8 cellular contexts compared by ENCODE assay signal in genomic region chr9:129202613-129203555, GRCh38. TPM values are rescaled to one million over a fixed set of nuclear protein-coding genes. Genes with fewer than 3 reads are reported as not detected.
DNase-seq lines count a peak whose midpoint lies in the region; ATAC-seq and TF ChIP-seq lines count a peak whose summit lies in the region.

No MANE protein-coding gene starts in this region.

- no TSS peak for BruUV-seq in PC-3 (replicated peaks; lab: Mats Ljungman, UMichigan)

- H2AFZ ChIP-seq in PC-3 (ENCODE audit: low read length), result peak overlapping the region; percentile 90

- H3K4me3 Mint-ChIP-seq in activated T-cell treated with anti-CD3 and anti-CD28 coated beads, Interleukin-2, amount 50 U/mL, for 24 hours, result peak overlapping the region; percentile 71

- no peaks in the 10 kb centered on the region for H3K36me3 ChIP-seq in PC-3 (ENCODE audit: low read depth, low read length)
- H3K36me3 ChIP-seq in esophagus muscularis mucosa, result no peaks in the 10 kb centered on the region
- no peaks in the 10 kb centered on the region for H3K36me3 ChIP-seq in muscle layer of duodenum (ENCODE audit: control insufficient read depth in 1 of 2, insufficient read depth in 2 of 2, low read length in 2 of 2)

- H3K4me1 ChIP-seq in PC-3 (ENCODE audit: insufficient read depth, low read length) (no peaks in the 10 kb centered on the region), esophagus muscularis mucosa (peaks cover 0 to 25% (median 21%) of the 10 kb centered on the region in 4 donors), muscle layer of duodenum (ENCODE audit: control insufficient read depth in 1 of 2, insufficient read depth in 2 of 2, low read length in 2 of 2) (peaks cover 0 to 9% of the 10 kb centered on the region in 2 donors)

- WGBS in esophagus muscularis mucosa, result 8% methylated on average over 35 of the region's 57 CpGs

- H3K36me3 Mint-ChIP-seq in activated T-cell treated with anti-CD3 and anti-CD28 coated beads, Interleukin-2, amount 50 U/mL, for 24 hours (ENCODE audit: low read depth), result no peaks in the 10 kb centered on the region

- TF ChIP-seq POLR2A in esophagus muscularis mucosa (IDR thresholded peaks at IDR 0.05; ENCODE audit: low read depth), result peak; percentile 56

- no peaks in the 10 kb centered on the region for H3K27me3 ChIP-seq in AG04450 (ENCODE audit: control insufficient read depth, insufficient read depth, low read length)
- H3K27me3 ChIP-seq in PC-3 (ENCODE audit: low read length), result no peaks in the 10 kb centered on the region
- H3K27me3 ChIP-seq in esophagus muscularis mucosa, result no peaks in the 10 kb centered on the region
- no peaks in the 10 kb centered on the region for H3K27me3 ChIP-seq in muscle layer of duodenum (ENCODE audit: low read depth, low read length)

- H3K27ac ChIP-seq in AG04450 (ENCODE audit: low read depth, low read length), result no peak overlapping the region
- H3K27ac ChIP-seq in PC-3 (ENCODE audit: low read length), result no peak overlapping the region
- H3K27ac ChIP-seq in esophagus muscularis mucosa (replicated peaks in 1 of 4), result peak overlapping the region; percentile 90 to 92 (median 92)
- H3K27ac ChIP-seq in muscle layer of duodenum (ENCODE audit: low read length), result peak overlapping the region; percentile 60

- TF ChIP-seq CTCF in AG04450 (IDR thresholded peaks at IDR 0.05; ENCODE audit: low read depth, low read length) (no peak), PC-3 (conservative IDR thresholded peaks at IDR 0.05; ENCODE audit: low read depth, low read length) (no peak), esophagus muscularis mucosa (IDR thresholded peaks at IDR 0.05) (peak in 1 of 3 experiments; percentile 9)

- ATAC-seq in GM18907 (IDR thresholded peaks at IDR 0.05; ENCODE audit: unreplicated experiment) (peak; percentile 82), HG03439 (IDR thresholded peaks at IDR 0.05; ENCODE audit: unreplicated experiment) (peak; percentile 89), PC-3 (peak; percentile 91)

- intact Hi-C loops in PC-3 (cut with micrococcal nuclease) (no loop called here), esophagus muscularis mucosa (cut with DNase I) (no loop called here)

- CTCF ChIA-PET in AG04450 (lab: Charles Lee) (no interaction called here), PC-3 (lab: Charles Lee) (no interaction called here)

- H3K4me2 ChIP-seq in PC-3 (ENCODE audit: low read length), result peak overlapping the region; percentile 83

- DNase-seq in AG04450 (ENCODE audit: low read depth, low spot score), result peak; percentile 29
- DNase-seq in PC-3, result peak; percentile 72
- peak; percentile 97 for DNase-seq in activated T-cell treated with anti-CD3 and anti-CD28 coated beads, Interleukin-2, amount 50 U/mL, for 24 hours
- DNase-seq in esophagus muscularis mucosa (ENCODE audit: extremely low spot score), result peak; percentile 96
- DNase-seq in stimulated activated CD8-positive, alpha-beta memory T cell treated with anti-CD3 and anti-CD28 coated beads, Interleukin-4, amount 100 ng/mL, for 48 hours, result peak; percentile 96

- TF ChIP-seq EP300 in esophagus muscularis mucosa (IDR thresholded peaks at IDR 0.05), result no peak

- H3K79me2 ChIP-seq in PC-3 (ENCODE audit: low read length), result no peaks in the 10 kb centered on the region

- H3F3A ChIP-seq in PC-3 (ENCODE audit: low read length, unreplicated experiment), result no peaks in the 10 kb centered on the region

- peaks cover 23% of the 10 kb centered on the region for H3K4me1 Mint-ChIP-seq in activated T-cell treated with anti-CD3 and anti-CD28 coated beads, Interleukin-2, amount 50 U/mL, for 24 hours (ENCODE audit: low read depth)

- no peaks in the 10 kb centered on the region for H3K9me3 Mint-ChIP-seq in activated T-cell treated with anti-CD3 and anti-CD28 coated beads, Interleukin-2, amount 50 U/mL, for 24 hours

- H3K27ac Mint-ChIP-seq in activated T-cell treated with anti-CD3 and anti-CD28 coated beads, Interleukin-2, amount 50 U/mL, for 24 hours, result peak overlapping the region; percentile 87

- H3K9me3 ChIP-seq in AG04450 (ENCODE audit: control insufficient read depth, insufficient read depth, low read length), result peaks cover 4% of the 10 kb centered on the region
- no peaks in the 10 kb centered on the region for H3K9me3 ChIP-seq in PC-3 (ENCODE audit: low read length)
- no peaks in the 10 kb centered on the region for H3K9me3 ChIP-seq in esophagus muscularis mucosa
- no peaks in the 10 kb centered on the region for H3K9me3 ChIP-seq in muscle layer of duodenum (ENCODE audit: control insufficient read depth in 1 of 2, low read length in 2 of 2)

- H3K27me3 Mint-ChIP-seq in activated T-cell treated with anti-CD3 and anti-CD28 coated beads, Interleukin-2, amount 50 U/mL, for 24 hours, result peaks cover 3% of the 10 kb centered on the region

- no peaks in the 10 kb centered on the region for H4K20me1 ChIP-seq in PC-3 (ENCODE audit: low read length)

- peak overlapping the region; percentile 65 for H3K9ac ChIP-seq in PC-3 (ENCODE audit: low read length)

- no peaks in the 10 kb centered on the region for H3K9me2 ChIP-seq in PC-3 (replicated peaks; ENCODE audit: low read length)

- peak overlapping the region; percentile 69 for H3K4me3 ChIP-seq in AG04450 (ENCODE audit: low read depth, low read length)
- H3K4me3 ChIP-seq in PC-3 (ENCODE audit: low read length), result peak overlapping the region; percentile 72
- H3K4me3 ChIP-seq in esophagus muscularis mucosa, result peak overlapping the region; percentile 73 to 85 (median 74)
- peak overlapping the region; percentile 52 to 68 for H3K4me3 ChIP-seq in muscle layer of duodenum (ENCODE audit: low read depth in 1 of 2, low read length in 2 of 2)

- POLR2A ChIA-PET in AG04450 (lab: Yijun Ruan, JAX), result interaction anchor here (1.0 kb wide), 1 partner anchor 25 kb away, joined by 5 read pairs; the partner anchor contains the start of gene IER5L
- POLR2A ChIA-PET in PC-3 (lab: Charles Lee; ENCODE audit: unreplicated experiment), result no interaction called here

RNA-seq across cellular contexts. Expression of gene IER5L, which starts 24.8 kb away (rescaled TPM):
- 4.9 TPM in 2 replicates for polyA plus RNA-seq in AG04450 (2011; rRNA removed)
- 4.7 and 6.5 TPM in 2 replicates for polyA minus RNA-seq in AG04450 (2011; rRNA and poly(A)+ RNA removed)
- total RNA-seq in PC-3 (2014; rRNA removed), result 42.8 and 46.1 TPM in 2 replicates
- 10 to 100 TPM in 3 of 4 donors, 1 to 10 TPM in 1; 5.0 to 24.2 (median 12.9) TPM for total RNA-seq in esophagus muscularis mucosa

Comparison
In these comparisons a context has a peak if more than half of its experiments do, and no peak if none do; other contexts are left out.
1. DNase-seq: peak in every context shown above with its lines; median percentile 97 in activated T-cell treated with anti-CD3 and anti-CD28 coated beads, Interleukin-2, amount 50 U/mL, for 24 hours; 96 in esophagus muscularis mucosa; 96 in stimulated activated CD8-positive, alpha-beta memory T cell treated with anti-CD3 and anti-CD28 coated beads, Interleukin-4, amount 100 ng/mL, for 48 hours; 72 in PC-3; 29 in AG04450.
2. H3K27ac ChIP-seq: peak in esophagus muscularis mucosa (4 of 4) and muscle layer of duodenum (single experiment); none in AG04450 (single experiment) and PC-3 (single experiment).
3. Peak in every context shown above with its lines, with median percentiles within 50 percentile points of each other: H3K4me3 ChIP-seq and ATAC-seq.